ENCODE assay signal across 8 cellular contexts in genomic region chr6:41428995-41429417, GRCh38.
A peak's percentile ranks its signal among the peaks of the same experiment; 100 is the strongest.
DNase-seq lines count a peak whose midpoint lies in the region; ATAC-seq and TF ChIP-seq lines count a peak whose summit lies in the region.

No MANE protein-coding gene starts in this region.

- no peaks in the 10 kb centered on the region for H3K9me3 Mint-ChIP-seq in T-helper 1 cell treated with Interleukin-12 subunit alpha and Interleukin-12 subunit beta and Interleukin-4 antibody, amounts not matched to agents 30 μg/mL and 1 μg/mL, for 36 hours
- H3K9me3 Mint-ChIP-seq in activated CD8-positive, alpha-beta memory T cell treated with anti-CD3 and anti-CD28 coated beads, Interleukin-2, amount 10 ng/mL, durations not matched to agents 7 days and 5 days (ENCODE audit: low read depth): no peaks in the 10 kb centered on the region

- DNase-seq in T-helper 1 cell (no peak), hepatocyte (ENCODE audit: low spot score) (peak; percentile 53), NCI-H1048 (lab: John Stamatoyannopoulos, UW) (no peak), medulla oblongata (ENCODE audit: extremely low spot score) (no peak)
- no peak for DNase-seq in activated CD8-positive, alpha-beta memory T cell treated with anti-CD3 and anti-CD28 coated beads, Interleukin-2, amount 10 ng/mL, durations not matched to agents 7 days and 5 days
- peak; percentile 14 to 37 for DNase-seq in stimulated activated CD8-positive, alpha-beta memory T cell treated with anti-CD3 and anti-CD28 coated beads, Interleukin-7, amount 100 ng/mL, for 4 hours (ENCODE audit: low read depth in 2 of 2)

- H3K9me2 ChIP-seq in hepatocyte (replicated peaks; ENCODE audit: insufficient read depth): no peaks in the 10 kb centered on the region

- H3K4me3 ChIP-seq in hepatocyte: no peak overlapping the region

- peaks cover 37% of the 10 kb centered on the region for H3K27me3 Mint-ChIP-seq in T-helper 1 cell treated with Interleukin-12 subunit alpha and Interleukin-12 subunit beta and Interleukin-4 antibody, amounts not matched to agents 30 μg/mL and 1 μg/mL, for 36 hours (ENCODE audit: low read depth)
- peaks cover 37% of the 10 kb centered on the region for H3K27me3 Mint-ChIP-seq in activated CD8-positive, alpha-beta memory T cell treated with anti-CD3 and anti-CD28 coated beads, Interleukin-2, amount 10 ng/mL, durations not matched to agents 7 days and 5 days

- peak; percentile 28 for ATAC-seq in activated CD8-positive, alpha-beta memory T cell treated with anti-CD3 and anti-CD28 coated beads, Interleukin-2, amount 10 ng/mL, durations not matched to agents 7 days and 5 days
- no peak for ATAC-seq in GM18861 (IDR thresholded peaks at IDR 0.05; ENCODE audit: unreplicated experiment)

- H3K9me3 ChIP-seq in hepatocyte (ENCODE audit: low read depth): no peaks in the 10 kb centered on the region

- WGBS in hepatocyte (ENCODE audit: low lambda C conversion rate, missing lambda C conversion rate): 34% methylated on average over 5 of the region's 5 CpGs

- H3K27ac ChIP-seq in hepatocyte: peak overlapping the region; percentile 68

- CTCF ChIA-PET in activated CD8-positive, alpha-beta memory T cell treated with anti-CD3 and anti-CD28 coated beads, Interleukin-2, amount 10 ng/mL, durations not matched to agents 7 days and 5 days (lab: Charles Lee): interaction anchor here (1.2 kb wide), 1 partner anchor 174 kb away, joined by 3 read pairs; no protein-coding TSS in a partner anchor

- no peak overlapping the region for H2AFZ ChIP-seq in hepatocyte

- no peaks in the 10 kb centered on the region for H3K79me2 ChIP-seq in hepatocyte

- TF ChIP-seq CTCF in hepatocyte (IDR thresholded peaks at IDR 0.05; ENCODE audit: poor library complexity): no peak

- peaks cover 7% of the 10 kb centered on the region for H3K4me1 Mint-ChIP-seq in T-helper 1 cell treated with Interleukin-12 subunit alpha and Interleukin-12 subunit beta and Interleukin-4 antibody, amounts not matched to agents 30 μg/mL and 1 μg/mL, for 36 hours (ENCODE audit: low read depth)
- peaks cover 2% of the 10 kb centered on the region for H3K4me1 Mint-ChIP-seq in activated CD8-positive, alpha-beta memory T cell treated with anti-CD3 and anti-CD28 coated beads, Interleukin-2, amount 10 ng/mL, durations not matched to agents 7 days and 5 days

- H3K4me3 Mint-ChIP-seq in T-helper 1 cell treated with Interleukin-12 subunit alpha and Interleukin-12 subunit beta and Interleukin-4 antibody, amounts not matched to agents 30 μg/mL and 1 μg/mL, for 36 hours: peak overlapping the region; percentile 38
- H3K4me3 Mint-ChIP-seq in activated CD8-positive, alpha-beta memory T cell treated with anti-CD3 and anti-CD28 coated beads, Interleukin-2, amount 10 ng/mL, durations not matched to agents 7 days and 5 days: no peak overlapping the region

- no peaks in the 10 kb centered on the region for H3K36me3 Mint-ChIP-seq in T-helper 1 cell treated with Interleukin-12 subunit alpha and Interleukin-12 subunit beta and Interleukin-4 antibody, amounts not matched to agents 30 μg/mL and 1 μg/mL, for 36 hours (ENCODE audit: low read depth)
- H3K36me3 Mint-ChIP-seq in activated CD8-positive, alpha-beta memory T cell treated with anti-CD3 and anti-CD28 coated beads, Interleukin-2, amount 10 ng/mL, durations not matched to agents 7 days and 5 days: no peaks in the 10 kb centered on the region

- H3K27ac Mint-ChIP-seq in T-helper 1 cell treated with Interleukin-12 subunit alpha and Interleukin-12 subunit beta and Interleukin-4 antibody, amounts not matched to agents 30 μg/mL and 1 μg/mL, for 36 hours: no peak overlapping the region
- H3K27ac Mint-ChIP-seq in activated CD8-positive, alpha-beta memory T cell treated with anti-CD3 and anti-CD28 coated beads, Interleukin-2, amount 10 ng/mL, durations not matched to agents 7 days and 5 days: no peak overlapping the region

- H3K4me2 ChIP-seq in hepatocyte: peak overlapping the region; percentile 97

- H3K27me3 ChIP-seq in hepatocyte: peaks cover 8% of the 10 kb centered on the region

- H3K4me1 ChIP-seq in hepatocyte (ENCODE audit: insufficient read depth): peaks cover 39% of the 10 kb centered on the region

- no peaks in the 10 kb centered on the region for H4K20me1 ChIP-seq in hepatocyte (ENCODE audit: insufficient read depth, poor library complexity, severe bottlenecking)

- H3K36me3 ChIP-seq in hepatocyte (replicated peaks; ENCODE audit: insufficient read depth, low read depth): no peaks in the 10 kb centered on the region

Comparison
In these comparisons a context has a peak if more than half of its experiments do, and no peak if none do; other contexts are left out.
1. DNase-seq: peak in hepatocyte (single experiment) and stimulated activated CD8-positive, alpha-beta memory T cell treated with anti-CD3 and anti-CD28 coated beads, Interleukin-7, amount 100 ng/mL, for 4 hours (2 of 2); none in T-helper 1 cell (0 of 5), activated CD8-positive, alpha-beta memory T cell treated with anti-CD3 and anti-CD28 coated beads, Interleukin-2, amount 10 ng/mL, durations not matched to agents 7 days and 5 days (single experiment), NCI-H1048 (single experiment) and medulla oblongata (single experiment).